Comparison of ENCODE assay signal across 19 cellular contexts in the genomic region with DNA sequence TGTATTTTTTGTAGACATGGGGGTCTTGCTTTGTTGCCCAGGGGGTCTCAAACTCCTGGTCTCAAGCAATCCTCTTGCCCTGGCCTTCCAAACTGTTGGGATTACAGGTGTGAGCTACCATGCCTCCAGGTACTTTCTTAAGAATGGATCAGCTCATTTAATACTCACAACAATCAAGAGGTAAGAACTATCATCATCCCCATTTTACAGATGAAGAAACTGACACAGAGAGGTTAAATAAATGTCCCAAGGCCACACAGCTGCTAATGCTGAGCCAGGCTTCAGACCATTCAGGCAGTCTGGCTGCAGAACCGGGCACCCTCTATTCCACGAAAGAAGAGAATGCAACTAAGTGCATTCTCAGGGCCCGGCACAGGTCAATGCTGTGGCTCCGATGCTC. TPM values are rescaled to one million over a fixed set of nuclear protein-coding genes. Genes with fewer than 3 reads are reported as not detected.
DNase-seq lines count a peak whose midpoint lies in the region; ATAC-seq and TF ChIP-seq lines count a peak whose summit lies in the region.
"Had no signal": no experiment of that assay in that cellular context is flagged by ENCODE, and none has a peak within 500 bp of the region (broad histone marks: within the 10 kb centered on the region; RNA-seq: fewer than 3 reads in every experiment).

No MANE protein-coding gene starts in this region.

- peaks cover 4% of the 10 kb centered on the region for H3K36me3 Mint-ChIP-seq in natural killer cell treated with Interleukin-12 subunit alpha and Interleukin-12 subunit beta and Interleukin-15 and Interleukin-18, amount 100 ng/mL, for 72 hours

- no peak overlapping the region for H3K9ac ChIP-seq in neuronal stem cell (ENCODE audit: low read depth, low read length, poor library complexity)

- no peak overlapping the region for H2AFZ ChIP-seq in hepatocyte
- no peak overlapping the region for H2AFZ ChIP-seq in neuronal stem cell (ENCODE audit: low read length)

- H3K79me2 ChIP-seq in hepatocyte, result no peaks in the 10 kb centered on the region

- H3K4ac ChIP-seq in neuronal stem cell (ENCODE audit: low read length), result no peak overlapping the region

- H4K91ac ChIP-seq in neuronal stem cell (ENCODE audit: low read depth, low read length, poor library complexity), result no peak overlapping the region

- no peak for TF ChIP-seq POLR2A in ovary (IDR thresholded peaks at IDR 0.05)

- peaks cover 0 to 4% of the 10 kb centered on the region in 2 donors for H3K4me1 Mint-ChIP-seq in natural killer cell treated with Interleukin-12 subunit alpha and Interleukin-12 subunit beta and Interleukin-15 and Interleukin-18, amount 100 ng/mL, for 72 hours (ENCODE audit: low read depth in 2 of 2)
- H3K4me1 Mint-ChIP-seq: B cell had no signal

- H3K36me3 ChIP-seq in left ventricle myocardium inferior, result peaks cover 32% of the 10 kb centered on the region
- peaks cover 26% of the 10 kb centered on the region for H3K36me3 ChIP-seq in right atrium auricular region
- no peaks in the 10 kb centered on the region for H3K36me3 ChIP-seq in hepatocyte (replicated peaks; ENCODE audit: insufficient read depth, low read depth)
- H3K36me3 ChIP-seq in neuronal stem cell (replicated peaks in 1 of 2; ENCODE audit: control insufficient read depth in 2 of 2, insufficient read depth in 2 of 2, low read length in 2 of 2), result peaks cover 7 to 16% of the 10 kb centered on the region in 2 donors
- no peaks in the 10 kb centered on the region for H3K36me3 ChIP-seq in ovary

- H3K9me3 ChIP-seq in left ventricle myocardium inferior (replicated peaks) (no peaks in the 10 kb centered on the region), right atrium auricular region (no peaks in the 10 kb centered on the region), hepatocyte (ENCODE audit: low read depth) (no peaks in the 10 kb centered on the region), neuronal stem cell (replicated peaks in 1 of 2; ENCODE audit: control insufficient read depth in 2 of 2, insufficient read depth in 1 of 2, low read depth in 1 of 2, low read length in 2 of 2) (no peaks in the 10 kb centered on the region), ovary (no peaks in the 10 kb centered on the region)
- H3K9me3 ChIP-seq: Peyer's patch had no signal

- H2BK12ac ChIP-seq in neuronal stem cell (ENCODE audit: low read length), result no peak overlapping the region

- no peak for TF ChIP-seq EP300 in ovary (IDR thresholded peaks at IDR 0.05)

- H3K14ac ChIP-seq in neuronal stem cell (ENCODE audit: low read length), result no peak overlapping the region

- WGBS in hepatocyte (ENCODE audit: low lambda C conversion rate, missing lambda C conversion rate), result 59% methylated on average over 4 of the region's 4 CpGs
- WGBS in neuronal stem cell (ENCODE audit: extremely low coverage in 2 of 2, insufficient read length in 2 of 2, insufficient replicate concordance in 1 of 2), 2 donors, result no CpG with 5 or more reads among the region's 4 CpGs
- WGBS in ovary, 3 donors, result 58 to 70% (median 61%) methylated on average over 4 of the region's 4 CpGs

- H2BK15ac ChIP-seq in neuronal stem cell (ENCODE audit: low read length), result no peak overlapping the region

- no peak overlapping the region for H2BK120ac ChIP-seq in neuronal stem cell (ENCODE audit: low read depth, low read length)

- no peak overlapping the region for H2BK5ac ChIP-seq in neuronal stem cell (ENCODE audit: low read length)

- H2AK5ac ChIP-seq in neuronal stem cell (ENCODE audit: low read depth, low read length), result peak overlapping the region; percentile 74

- no peak overlapping the region for H3K18ac ChIP-seq in neuronal stem cell (ENCODE audit: low read length)

- H3K4me3 ChIP-seq in left ventricle myocardium inferior (no peak overlapping the region), right atrium auricular region (no peak overlapping the region), hepatocyte (no peak overlapping the region), neuronal stem cell (ENCODE audit: low read length in 2 of 2) (no peak overlapping the region), ovary (no peak overlapping the region)
- H3K4me3 ChIP-seq: Peyer's patch had no signal

- no peak overlapping the region for H3K4me3 Mint-ChIP-seq in natural killer cell treated with Interleukin-12 subunit alpha and Interleukin-12 subunit beta and Interleukin-15 and Interleukin-18, amount 100 ng/mL, for 72 hours
- H3K4me3 Mint-ChIP-seq: B cell had no signal

- no peaks in the 10 kb centered on the region for H3K9me3 Mint-ChIP-seq in natural killer cell treated with Interleukin-12 subunit alpha and Interleukin-12 subunit beta and Interleukin-15 and Interleukin-18, amount 100 ng/mL, for 72 hours

- peaks cover 12% of the 10 kb centered on the region for H3K4me1 ChIP-seq in left ventricle myocardium inferior
- H3K4me1 ChIP-seq in right atrium auricular region, result peaks cover 0 to 8% of the 10 kb centered on the region in 2 donors
- H3K4me1 ChIP-seq in hepatocyte (ENCODE audit: insufficient read depth), result peaks cover 37% of the 10 kb centered on the region
- peaks cover 2 to 12% of the 10 kb centered on the region in 2 donors for H3K4me1 ChIP-seq in neuronal stem cell (ENCODE audit: control insufficient read depth in 2 of 2, insufficient read depth in 1 of 2, low read depth in 1 of 2, low read length in 2 of 2)
- H3K4me1 ChIP-seq in ovary (ENCODE audit: insufficient read depth), result no peaks in the 10 kb centered on the region

- TF ChIP-seq CTCF in left ventricle myocardium inferior (IDR thresholded peaks at IDR 0.05; ENCODE audit: borderline replicate concordance), result no peak
- TF ChIP-seq CTCF in right atrium auricular region (IDR thresholded peaks at IDR 0.05), result no peak
- TF ChIP-seq CTCF in hepatocyte (IDR thresholded peaks at IDR 0.05; ENCODE audit: poor library complexity), result no peak
- no peak for TF ChIP-seq CTCF in ovary (IDR thresholded peaks at IDR 0.05)

- no peaks in the 10 kb centered on the region for H3K27me3 Mint-ChIP-seq in natural killer cell treated with Interleukin-12 subunit alpha and Interleukin-12 subunit beta and Interleukin-15 and Interleukin-18, amount 100 ng/mL, for 72 hours
- H3K27me3 Mint-ChIP-seq: B cell had no signal

- H3K27ac ChIP-seq in left ventricle myocardium inferior (replicated peaks), result peak overlapping the region; percentile 55
- no peak overlapping the region for H3K27ac ChIP-seq in right atrium auricular region
- H3K27ac ChIP-seq in hepatocyte, result peak overlapping the region; percentile 92
- no peak overlapping the region for H3K27ac ChIP-seq in neuronal stem cell (replicated peaks; ENCODE audit: low read length)
- no peak overlapping the region for H3K27ac ChIP-seq in ovary
- H3K27ac ChIP-seq: Peyer's patch had no signal

- H3K27ac Mint-ChIP-seq in natural killer cell treated with Interleukin-12 subunit alpha and Interleukin-12 subunit beta and Interleukin-15 and Interleukin-18, amount 100 ng/mL, for 72 hours, result no peak overlapping the region
- H3K27ac Mint-ChIP-seq: B cell had no signal

- H3K23ac ChIP-seq in neuronal stem cell (ENCODE audit: low read depth, low read length, poor library complexity), result no peak overlapping the region

- peaks cover 4% of the 10 kb centered on the region for H3K79me1 ChIP-seq in neuronal stem cell (ENCODE audit: low read depth, low read length)

- H3K9me2 ChIP-seq in hepatocyte (replicated peaks; ENCODE audit: insufficient read depth), result no peaks in the 10 kb centered on the region

- no peaks in the 10 kb centered on the region for H4K20me1 ChIP-seq in hepatocyte (ENCODE audit: insufficient read depth, poor library complexity, severe bottlenecking)

- H4K8ac ChIP-seq in neuronal stem cell (ENCODE audit: low read depth, low read length), result no peak overlapping the region

- DNase-seq in left ventricle myocardium inferior, result no peak
- no peak for DNase-seq in right atrium auricular region (ENCODE audit: low spot score)
- DNase-seq in hepatocyte (ENCODE audit: low spot score), result no peak
- no peak for DNase-seq in neuronal stem cell (ENCODE audit: low spot score)
- no peak for DNase-seq in ovary
- DNase-seq in natural killer cell treated with Interleukin-12 subunit alpha and Interleukin-12 subunit beta and Interleukin-15 and Interleukin-18, amount 100 ng/mL, for 72 hours (ENCODE audit: low spot score), result no peak
- DNase-seq: EL, GF-D8, Kasumi-1, NCI-H1417, NCI-H1694 treated with DMSO at 0.1 percent for 48 hours, NCI-H2081 treated with DMSO at 0.1 percent for 48 hours, NCI-H2171 treated with DMSO at 0.1 percent for 48 hours, NCI-H526, Peyer's patch had no signal

- intact Hi-C loops in left ventricle myocardium inferior (cut with micrococcal nuclease), result no loop called here
- intact Hi-C loops in ovary (cut with DNase I), result loop anchor here in 3 of 4 donors (10.0 kb wide), 3 partner anchors 50 to 210 kb away; partner anchors contain the start of gene POLR2C (in 1 of the 3)

- H3K27me3 ChIP-seq in left ventricle myocardium inferior (ENCODE audit: low read depth), result no peaks in the 10 kb centered on the region
- H3K27me3 ChIP-seq in right atrium auricular region, result no peaks in the 10 kb centered on the region
- no peaks in the 10 kb centered on the region for H3K27me3 ChIP-seq in hepatocyte
- no peaks in the 10 kb centered on the region for H3K27me3 ChIP-seq in neuronal stem cell (ENCODE audit: control insufficient read depth in 3 of 3, insufficient read depth in 3 of 3, low read depth in 1 of 3, low read length in 3 of 3)
- H3K27me3 ChIP-seq in ovary, result no peaks in the 10 kb centered on the region
- H3K27me3 ChIP-seq: Peyer's patch had no signal

- no peak overlapping the region for H3K4me2 ChIP-seq in hepatocyte
- H3K4me2 ChIP-seq in neuronal stem cell (ENCODE audit: insufficient read depth, low read length, poor library complexity, severe bottlenecking), result no peak overlapping the region

- ATAC-seq in natural killer cell treated with Interleukin-12 subunit alpha and Interleukin-12 subunit beta and Interleukin-15 and Interleukin-18, amount 100 ng/mL, for 72 hours, result no peak
- no peak for ATAC-seq in GM19452 (IDR thresholded peaks at IDR 0.05; ENCODE audit: unreplicated experiment)

RNA-seq across cellular contexts. Expression of gene CCDC102A, which starts 22.0 kb away (rescaled TPM):
- 11.3 TPM for total RNA-seq in left ventricle myocardium inferior
- 10 to 100 TPM; 11.2 to 15.1 TPM for total RNA-seq in right atrium auricular region
- 10.5 and 11.4 TPM in 2 replicates for total RNA-seq in hepatocyte
- 13.1 and 17.2 TPM in 2 replicates for polyA plus RNA-seq in hepatocyte
- 6.4 TPM for polyA plus RNA-seq in neuronal stem cell (2013, experiment 1 of 2)
- 6.3 TPM for polyA plus RNA-seq in neuronal stem cell (2013, experiment 2 of 2)
- 10 to 100 TPM; 11.9 to 22.4 (median 15.6) TPM for total RNA-seq in ovary
- 10 to 100 TPM in 1 of 2 donors, 1 to 10 TPM in 1; 5.9 to 10.2 TPM for polyA plus RNA-seq in ovary
- 10 to 100 TPM; 13.9 to 21.5 TPM for total RNA-seq in natural killer cell treated with Interleukin-12 subunit alpha and Interleukin-12 subunit beta and Interleukin-15 and Interleukin-18, amount 100 ng/mL, for 72 hours

RNA-seq across cellular contexts. Expression of gene ADGRG5, which starts 28.1 kb away (rescaled TPM):
- total RNA-seq in left ventricle myocardium inferior (not detected), right atrium auricular region (under 1 TPM; 0.08 to 0.44 TPM), hepatocyte (1.1 and 2.2 TPM in 2 replicates), ovary (under 1 TPM; 0.12 to 0.43 (median 0.27) TPM)
- polyA plus RNA-seq in hepatocyte (1.9 and 2.9 TPM in 2 replicates), ovary (under 1 TPM in 1 of 2 donors, not detected in 1; 0.15 TPM)
- 1.7 TPM for polyA plus RNA-seq in neuronal stem cell (2013, experiment 1 of 2)
- 1.7 TPM for polyA plus RNA-seq in neuronal stem cell (2013, experiment 2 of 2)
- total RNA-seq in natural killer cell treated with Interleukin-12 subunit alpha and Interleukin-12 subunit beta and Interleukin-15 and Interleukin-18, amount 100 ng/mL, for 72 hours, result 10 to 100 TPM; 86.8 to 95.0 TPM
- total RNA-seq: H4, MCF 10A had no signal

RNA-seq across cellular contexts. Expression of gene DOK4, which starts 28.1 kb away (rescaled TPM):
- total RNA-seq in left ventricle myocardium inferior (10.0 TPM), right atrium auricular region (10 to 100 TPM; 15.2 to 34.2 TPM), hepatocyte (112 and 122 TPM in 2 replicates), ovary (10 to 100 TPM; 14.0 to 34.7 (median 29.2) TPM)
- polyA plus RNA-seq in hepatocyte (96.3 and 106 TPM in 2 replicates), ovary (10 to 100 TPM in 1 of 2 donors, 1 to 10 TPM in 1; 9.9 to 26.7 TPM)
- polyA plus RNA-seq in neuronal stem cell (2013, experiment 1 of 2), result 17.3 TPM
- 15.7 TPM for polyA plus RNA-seq in neuronal stem cell (2013, experiment 2 of 2)
- total RNA-seq in natural killer cell treated with Interleukin-12 subunit alpha and Interleukin-12 subunit beta and Interleukin-15 and Interleukin-18, amount 100 ng/mL, for 72 hours, result 1 to 10 TPM; 4.2 to 6.5 TPM

RNA-seq across cellular contexts. Expression of gene POLR2C, which starts 51.9 kb away (rescaled TPM):
- total RNA-seq in left ventricle myocardium inferior, result 47.6 TPM
- total RNA-seq in right atrium auricular region, result 10 to 100 TPM; 76.8 to 86.3 TPM
- total RNA-seq in hepatocyte, result 92.5 and 101 TPM in 2 replicates
- polyA plus RNA-seq in hepatocyte, result 49.0 and 56.6 TPM in 2 replicates
- polyA plus RNA-seq in neuronal stem cell (2013, experiment 1 of 2), result 50.6 TPM
- 49.2 TPM for polyA plus RNA-seq in neuronal stem cell (2013, experiment 2 of 2)
- total RNA-seq in ovary, result 10 to 100 TPM; 54.9 to 96.9 (median 65.8) TPM
- 10 to 100 TPM; 70.5 to 74.1 TPM for polyA plus RNA-seq in ovary
- 10 to 100 TPM; 63.8 to 85.4 TPM for total RNA-seq in natural killer cell treated with Interleukin-12 subunit alpha and Interleukin-12 subunit beta and Interleukin-15 and Interleukin-18, amount 100 ng/mL, for 72 hours

Comparison
In these comparisons a context has a peak if more than half of its experiments do, and no peak if none do; other contexts are left out.
1. H3K27ac ChIP-seq: peak in left ventricle myocardium inferior (single experiment) and hepatocyte (single experiment); none in right atrium auricular region (0 of 2), neuronal stem cell (single experiment) and ovary (0 of 2).
2. RNA of gene ADGRG5, which starts 28.1 kb away (total RNA-seq): 86.8 to 95.0 TPM in natural killer cell treated with Interleukin-12 subunit alpha and Interleukin-12 subunit beta and Interleukin-15 and Interleukin-18, amount 100 ng/mL, for 72 hours; 1.1 to 2.2 TPM in hepatocyte, 0.08 to 0.44 TPM in right atrium auricular region, 0.12 to 0.43 TPM in ovary and not detected in left ventricle myocardium inferior (single experiment); every median in the first group is over 10 times any median in the second.